1 cellular context compared by ENCODE assay signal in genomic region chr16:30370444-30371247, GRCh38.
A peak's percentile ranks its signal among the peaks of the same experiment; 100 is the strongest.
TF ChIP-seq lines count a peak whose summit lies in the region.

A gene with protein sequence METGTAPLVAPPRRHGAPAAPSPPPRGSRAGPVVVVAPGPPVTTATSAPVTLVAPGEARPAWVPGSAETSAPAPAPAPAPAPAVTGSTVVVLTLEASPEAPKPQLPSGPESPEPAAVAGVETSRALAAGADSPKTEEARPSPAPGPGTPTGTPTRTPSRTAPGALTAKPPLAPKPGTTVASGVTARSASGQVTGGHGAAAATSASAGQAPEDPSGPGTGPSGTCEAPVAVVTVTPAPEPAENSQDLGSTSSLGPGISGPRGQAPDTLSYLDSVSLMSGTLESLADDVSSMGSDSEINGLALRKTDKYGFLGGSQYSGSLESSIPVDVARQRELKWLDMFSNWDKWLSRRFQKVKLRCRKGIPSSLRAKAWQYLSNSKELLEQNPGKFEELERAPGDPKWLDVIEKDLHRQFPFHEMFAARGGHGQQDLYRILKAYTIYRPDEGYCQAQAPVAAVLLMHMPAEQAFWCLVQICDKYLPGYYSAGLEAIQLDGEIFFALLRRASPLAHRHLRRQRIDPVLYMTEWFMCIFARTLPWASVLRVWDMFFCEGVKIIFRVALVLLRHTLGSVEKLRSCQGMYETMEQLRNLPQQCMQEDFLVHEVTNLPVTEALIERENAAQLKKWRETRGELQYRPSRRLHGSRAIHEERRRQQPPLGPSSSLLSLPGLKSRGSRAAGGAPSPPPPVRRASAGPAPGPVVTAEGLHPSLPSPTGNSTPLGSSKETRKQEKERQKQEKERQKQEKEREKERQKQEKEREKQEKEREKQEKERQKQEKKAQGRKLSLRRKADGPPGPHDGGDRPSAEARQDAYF (minus strand): TSS chr16:30370494. CDS start chr16:30370183, 311 bp downstream.

TF ChIP-seq in K562, 482 proteins besides CTCF, POLR2A, EP300 and RAD21 (continued from another document and continues in another):
- TF ChIP-seq, protein P1, sequence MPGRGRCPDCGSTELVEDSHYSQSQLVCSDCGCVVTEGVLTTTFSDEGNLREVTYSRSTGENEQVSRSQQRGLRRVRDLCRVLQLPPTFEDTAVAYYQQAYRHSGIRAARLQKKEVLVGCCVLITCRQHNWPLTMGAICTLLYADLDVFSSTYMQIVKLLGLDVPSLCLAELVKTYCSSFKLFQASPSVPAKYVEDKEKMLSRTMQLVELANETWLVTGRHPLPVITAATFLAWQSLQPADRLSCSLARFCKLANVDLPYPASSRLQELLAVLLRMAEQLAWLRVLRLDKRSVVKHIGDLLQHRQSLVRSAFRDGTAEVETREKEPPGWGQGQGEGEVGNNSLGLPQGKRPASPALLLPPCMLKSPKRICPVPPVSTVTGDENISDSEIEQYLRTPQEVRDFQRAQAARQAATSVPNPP (IDR thresholded peaks at IDR 0.05; ENCODE audit: borderline replicate concordance, insufficient read depth, insufficient read length) = no peak
- TF ChIP-seq, protein P2, sequence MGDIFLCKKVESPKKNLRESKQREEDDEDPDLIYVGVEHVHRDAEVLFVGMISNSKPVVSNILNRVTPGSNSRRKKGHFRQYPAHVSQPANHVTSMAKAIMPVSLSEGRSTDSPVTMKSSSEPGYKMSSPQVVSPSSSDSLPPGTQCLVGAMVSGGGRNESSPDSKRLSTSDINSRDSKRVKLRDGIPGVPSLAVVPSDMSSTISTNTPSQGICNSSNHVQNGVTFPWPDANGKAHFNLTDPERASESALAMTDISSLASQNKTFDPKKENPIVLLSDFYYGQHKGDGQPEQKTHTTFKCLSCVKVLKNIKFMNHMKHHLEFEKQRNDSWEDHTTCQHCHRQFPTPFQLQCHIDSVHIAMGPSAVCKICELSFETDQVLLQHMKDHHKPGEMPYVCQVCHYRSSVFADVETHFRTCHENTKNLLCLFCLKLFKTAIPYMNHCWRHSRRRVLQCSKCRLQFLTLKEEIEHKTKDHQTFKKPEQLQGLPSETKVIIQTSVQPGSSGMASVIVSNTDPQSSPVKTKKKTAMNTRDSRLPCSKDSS (IDR thresholded peaks at IDR 0.05; ENCODE audit: low read depth, partially characterized antibody) = no peak
- TF ChIP-seq MTA1 (IDR thresholded peaks at IDR 0.05; ENCODE audit: borderline replicate concordance) (no peak), STAT6 (CRISPR knock-in tag; IDR thresholded peaks at IDR 0.05) (no peak), SPI1 (IDR thresholded peaks at IDR 0.05; ENCODE audit: borderline replicate concordance, low read depth, low read length) (peak; percentile 94), VEZF1 (CRISPR knock-in tag; IDR thresholded peaks at IDR 0.05) (peak; percentile 44), RFX1 (IDR thresholded peaks at IDR 0.05) (no peak; the same call in 1 of the 2 replicates), ZMIZ1 (IDR thresholded peaks at IDR 0.05; ENCODE audit: low read depth in 2 of 2, low read length in 2 of 2) (no peak), CSDE1 (IDR thresholded peaks at IDR 0.05) (no peak), HOMEZ (CRISPR knock-in tag; IDR thresholded peaks at IDR 0.05) (no peak), JUN (IDR thresholded peaks at IDR 0.05; ENCODE audit: borderline replicate concordance, low read depth, low read length) (no peak), JUN (CRISPR knock-in tag; IDR thresholded peaks at IDR 0.05; ENCODE audit: borderline replicate concordance) (no peak), ZNF77 (CRISPR knock-in tag; IDR thresholded peaks at IDR 0.05) (no peak), NFIX (CRISPR knock-in tag; IDR thresholded peaks at IDR 0.05; ENCODE audit: low read depth) (no peak), ILF3 (IDR thresholded peaks at IDR 0.05; ENCODE audit: borderline replicate concordance) (no peak), SIRT6 (IDR thresholded peaks at IDR 0.05; ENCODE audit: low read depth, low read length) (no peak), HDAC3 (IDR thresholded peaks at IDR 0.05; ENCODE audit: borderline replicate concordance, partially characterized antibody) (no peak), TBL1XR1 (IDR thresholded peaks at IDR 0.05; ENCODE audit: low read length in 2 of 2) (no peak), NEUROD1 (IDR thresholded peaks at IDR 0.05; ENCODE audit: borderline replicate concordance, low read depth, low read length, partially characterized antibody) (peak; percentile 98), ASH1L (IDR thresholded peaks at IDR 0.05; ENCODE audit: borderline replicate concordance, low read depth, partially characterized antibody) (peak; percentile 99), KLF16 (IDR thresholded peaks at IDR 0.05) (no peak), ETV6 (IDR thresholded peaks at IDR 0.05; ENCODE audit: borderline replicate concordance in 1 of 2, low read depth in 2 of 2, low read length in 1 of 2) (no peak), ETV6 (CRISPR knock-in tag; IDR thresholded peaks at IDR 0.05; ENCODE audit: borderline replicate concordance) (no peak), ELF1 (tag; IDR thresholded peaks at IDR 0.05) (peak; percentile 72), TAF9B (IDR thresholded peaks at IDR 0.05; ENCODE audit: partially characterized antibody) (no peak), SUPT5H (IDR thresholded peaks at IDR 0.05) (no peak), ZNF551 (CRISPR knock-in tag; IDR thresholded peaks at IDR 0.05) (no peak), EGR1 (conservative IDR thresholded peaks at IDR 0.05) (peak; percentile 77), TARDBP (IDR thresholded peaks at IDR 0.05) (no peak), FOS (IDR thresholded peaks at IDR 0.05; ENCODE audit: extremely low read depth, insufficient read length) (peak; percentile 98), HNRNPL (IDR thresholded peaks at IDR 0.05; ENCODE audit: low read depth, low read length) (no peak), ZZZ3 (IDR thresholded peaks at IDR 0.05) (no peak), HNRNPUL1 (IDR thresholded peaks at IDR 0.05; ENCODE audit: low read length) (no peak), JUND (IDR thresholded peaks at IDR 0.05; ENCODE audit: borderline replicate concordance, low read depth, low read length) (peak; percentile 37), JUND (tag; IDR thresholded peaks at IDR 0.05; ENCODE audit: borderline replicate concordance, low read depth, low read length) (peak; percentile 30; the same call in 1 of the 3 replicates), CC2D1A (IDR thresholded peaks at IDR 0.05) (no peak), RFX5 (IDR thresholded peaks at IDR 0.05; ENCODE audit: low read depth, low read length) (peak; percentile 39; the same call in 1 of the 2 replicates), CBX8 (IDR thresholded peaks at IDR 0.05; ENCODE audit: borderline replicate concordance, extremely low read depth, low read depth, low read length, poor library complexity, severe bottlenecking) (no peak), COPS2 (conservative IDR thresholded peaks at IDR 0.05) (no peak), ZNF57 (CRISPR knock-in tag; IDR thresholded peaks at IDR 0.05) (no peak)
- TF ChIP-seq, protein P3, sequence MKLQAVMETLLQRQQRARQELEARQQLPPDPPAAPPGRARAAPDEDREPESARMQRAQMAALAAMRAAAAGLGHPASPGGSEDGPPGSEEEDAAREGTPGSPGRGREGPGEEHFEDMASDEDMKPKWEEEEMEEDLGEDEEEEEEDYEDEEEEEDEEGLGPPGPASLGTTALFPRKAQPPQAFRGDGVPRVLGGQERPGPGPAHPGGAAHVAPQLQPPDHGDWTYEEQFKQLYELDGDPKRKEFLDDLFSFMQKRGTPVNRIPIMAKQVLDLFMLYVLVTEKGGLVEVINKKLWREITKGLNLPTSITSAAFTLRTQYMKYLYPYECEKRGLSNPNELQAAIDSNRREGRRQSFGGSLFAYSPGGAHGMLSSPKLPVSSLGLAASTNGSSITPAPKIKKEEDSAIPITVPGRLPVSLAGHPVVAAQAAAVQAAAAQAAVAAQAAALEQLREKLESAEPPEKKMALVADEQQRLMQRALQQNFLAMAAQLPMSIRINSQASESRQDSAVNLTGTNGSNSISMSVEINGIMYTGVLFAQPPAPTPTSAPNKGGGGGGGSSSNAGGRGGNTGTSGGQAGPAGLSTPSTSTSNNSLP (IDR thresholded peaks at IDR 0.05; ENCODE audit: borderline replicate concordance, low read depth, low read length) = peak; percentile 41; the same call in 1 of the 2 replicates
- TF ChIP-seq, protein P4, sequence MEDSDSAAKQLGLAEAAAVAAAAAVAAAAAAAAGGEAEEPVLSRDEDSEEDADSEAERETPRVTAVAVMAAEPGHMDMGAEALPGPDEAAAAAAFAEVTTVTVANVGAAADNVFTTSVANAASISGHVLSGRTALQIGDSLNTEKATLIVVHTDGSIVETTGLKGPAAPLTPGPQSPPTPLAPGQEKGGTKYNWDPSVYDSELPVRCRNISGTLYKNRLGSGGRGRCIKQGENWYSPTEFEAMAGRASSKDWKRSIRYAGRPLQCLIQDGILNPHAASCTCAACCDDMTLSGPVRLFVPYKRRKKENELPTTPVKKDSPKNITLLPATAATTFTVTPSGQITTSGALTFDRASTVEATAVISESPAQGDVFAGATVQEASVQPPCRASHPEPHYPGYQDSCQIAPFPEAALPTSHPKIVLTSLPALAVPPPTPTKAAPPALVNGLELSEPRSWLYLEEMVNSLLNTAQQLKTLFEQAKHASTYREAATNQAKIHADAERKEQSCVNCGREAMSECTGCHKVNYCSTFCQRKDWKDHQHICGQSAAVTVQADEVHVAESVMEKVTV (CRISPR knock-in tag; IDR thresholded peaks at IDR 0.05) = no peak
- TF ChIP-seq, protein P5, sequence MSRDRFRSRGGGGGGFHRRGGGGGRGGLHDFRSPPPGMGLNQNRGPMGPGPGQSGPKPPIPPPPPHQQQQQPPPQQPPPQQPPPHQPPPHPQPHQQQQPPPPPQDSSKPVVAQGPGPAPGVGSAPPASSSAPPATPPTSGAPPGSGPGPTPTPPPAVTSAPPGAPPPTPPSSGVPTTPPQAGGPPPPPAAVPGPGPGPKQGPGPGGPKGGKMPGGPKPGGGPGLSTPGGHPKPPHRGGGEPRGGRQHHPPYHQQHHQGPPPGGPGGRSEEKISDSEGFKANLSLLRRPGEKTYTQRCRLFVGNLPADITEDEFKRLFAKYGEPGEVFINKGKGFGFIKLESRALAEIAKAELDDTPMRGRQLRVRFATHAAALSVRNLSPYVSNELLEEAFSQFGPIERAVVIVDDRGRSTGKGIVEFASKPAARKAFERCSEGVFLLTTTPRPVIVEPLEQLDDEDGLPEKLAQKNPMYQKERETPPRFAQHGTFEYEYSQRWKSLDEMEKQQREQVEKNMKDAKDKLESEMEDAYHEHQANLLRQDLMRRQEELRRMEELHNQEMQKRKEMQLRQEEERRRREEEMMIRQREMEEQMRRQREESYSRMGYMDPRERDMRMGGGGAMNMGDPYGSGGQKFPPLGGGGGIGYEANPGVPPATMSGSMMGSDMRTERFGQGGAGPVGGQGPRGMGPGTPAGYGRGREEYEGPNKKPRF (IDR thresholded peaks at IDR 0.05; ENCODE audit: low read depth, low read length) = no peak
